In the genomic region with DNA sequence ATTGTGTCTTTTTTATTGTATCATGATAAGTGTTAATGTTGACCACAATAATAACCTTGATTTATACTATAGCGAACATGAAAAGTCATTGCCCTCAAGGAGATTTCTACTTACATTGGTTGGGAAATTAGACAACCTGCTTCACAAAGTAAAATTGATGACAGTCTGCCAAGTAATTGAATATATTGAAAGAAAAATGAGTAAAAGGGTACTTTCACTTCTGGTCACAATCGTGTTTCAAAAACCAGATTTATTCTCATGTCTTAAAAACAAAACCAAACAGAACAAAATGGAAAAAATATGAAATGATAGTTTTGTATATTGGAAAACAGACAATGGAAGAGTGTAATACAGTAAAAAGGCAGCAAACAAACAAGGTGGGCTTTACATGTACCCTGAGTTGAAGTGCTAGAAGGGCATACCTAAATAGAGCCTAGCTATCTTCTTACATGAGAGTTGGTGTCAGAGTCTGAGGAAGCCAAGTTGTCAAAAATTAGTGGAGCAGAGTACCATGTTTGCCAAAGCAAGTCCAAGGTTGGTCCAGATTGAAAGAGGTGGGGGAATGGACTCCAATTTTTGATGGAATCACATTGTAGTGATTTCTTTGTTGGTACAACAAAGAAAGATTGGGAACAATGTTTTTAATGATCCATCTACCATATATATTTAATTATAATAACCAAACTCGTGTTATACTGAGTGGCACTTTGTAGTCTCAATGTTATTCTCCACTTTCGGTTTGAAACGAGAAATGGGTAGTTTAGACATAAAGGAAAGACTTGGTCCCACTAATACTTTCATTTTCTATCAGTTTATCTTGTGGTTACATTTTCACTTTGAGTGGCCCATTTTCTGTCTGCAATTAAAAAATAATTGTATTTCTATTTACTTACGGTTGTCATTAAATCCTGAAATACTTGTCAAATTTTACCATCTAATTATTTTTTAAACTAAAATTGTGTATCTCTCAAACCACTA, we compare ENCODE assay signal across 18 cellular contexts.
DNase-seq lines count a peak whose midpoint lies in the region; ATAC-seq and TF ChIP-seq lines count a peak whose summit lies in the region.
"Had no signal": no experiment of that assay in that cellular context is flagged by ENCODE, and none has a peak within 500 bp of the region (broad histone marks: within the 10 kb centered on the region; RNA-seq: fewer than 3 reads in every experiment).

No MANE protein-coding gene starts in this region.

- no peaks in the 10 kb centered on the region for H3K27me3 Mint-ChIP-seq in neural progenitor cell (ENCODE audit: insufficient read depth, low read depth)

- no peak overlapping the region for H3K4me3 ChIP-seq in neural progenitor cell
- H3K4me3 ChIP-seq: lung, uterus had no signal

- no peaks in the 10 kb centered on the region for H3K27me3 ChIP-seq in neural progenitor cell
- H3K27me3 ChIP-seq: uterus had no signal

- H3K4me3 Mint-ChIP-seq in neural progenitor cell = no peak overlapping the region
- H3K4me3 Mint-ChIP-seq: nephron progenitor cell had no signal

- no peak overlapping the region for H3K4me2 ChIP-seq in neural progenitor cell

- H3K27ac Mint-ChIP-seq in neural progenitor cell = no peak overlapping the region
- H3K27ac Mint-ChIP-seq: activated T-helper 2 cell treated with anti-CD3 and anti-CD28 coated beads, Interferon-gamma antibody, Interleukin-2, Interleukin-4, amounts not matched to agents 10 μg/mL and 5 μg/mL and 100 μg/mL, durations not matched to agents 14 hours and 24 hours and 36 hours; nephron progenitor cell had no signal

- H3K9me3 Mint-ChIP-seq in neural progenitor cell = no peaks in the 10 kb centered on the region
- H3K9me3 Mint-ChIP-seq: activated T-helper 2 cell treated with anti-CD3 and anti-CD28 coated beads, Interferon-gamma antibody, Interleukin-2, Interleukin-4, amounts not matched to agents 10 μg/mL and 5 μg/mL and 100 μg/mL, durations not matched to agents 14 hours and 24 hours and 36 hours; nephron progenitor cell had no signal

- no peaks in the 10 kb centered on the region for H3K36me3 Mint-ChIP-seq in neural progenitor cell

- no peaks in the 10 kb centered on the region for H3K79me2 ChIP-seq in neural progenitor cell (ENCODE audit: low read depth)

- no peak overlapping the region for H3K9ac ChIP-seq in neural progenitor cell

- H2AFZ ChIP-seq in neural progenitor cell (replicated peaks) = no peak overlapping the region

- no peaks in the 10 kb centered on the region for H3K36me3 ChIP-seq in neural progenitor cell
- H3K36me3 ChIP-seq: uterus had no signal

- peak; percentile 84 for ATAC-seq in GM18508 (IDR thresholded peaks at IDR 0.05; ENCODE audit: insufficient read depth, unreplicated experiment)
- ATAC-seq in GM21360 (IDR thresholded peaks at IDR 0.05; ENCODE audit: unreplicated experiment) = peak; percentile 90
- peak; percentile 87 for ATAC-seq in HG02884 (IDR thresholded peaks at IDR 0.05; ENCODE audit: unreplicated experiment)
- ATAC-seq in HG03460 (IDR thresholded peaks at IDR 0.05; ENCODE audit: unreplicated experiment) = peak; percentile 88

- no peaks in the 10 kb centered on the region for H3F3A ChIP-seq in neural progenitor cell (ENCODE audit: low read depth)

- no peaks in the 10 kb centered on the region for H3K4me1 ChIP-seq in neural progenitor cell
- H3K4me1 ChIP-seq: uterus had no signal

- DNase-seq in neural progenitor cell (ENCODE audit: low spot score) = no peak
- DNase-seq in activated naive CD4-positive, alpha-beta T cell treated with anti-CD3 and anti-CD28 coated beads, Interleukin-2, amount 50 U/mL, for 16 hours = no peak
- DNase-seq in NCI-H1694 treated with DMSO at 0.1 percent for 48 hours (lab: John Stamatoyannopoulos, UW) = no peak
- no peak for DNase-seq in NCI-H146 treated with DMSO at 0.1 percent for 48 hours (lab: John Stamatoyannopoulos, UW; ENCODE audit: unreplicated experiment)
- DNase-seq: activated CD4-positive, alpha-beta T cell treated with anti-CD3 and anti-CD28 coated beads, Interleukin-2, amount 50 U/mL, for 4 hours; anterior cingulate cortex; dermis blood vessel endothelial cell; NCI-H2029 treated with DMSO at 0.1 percent for 48 hours; nephron progenitor cell; Right ventricle myocardium superior; T1000; uterus had no signal

- no peak for TF ChIP-seq CTCF in neural progenitor cell (IDR thresholded peaks at IDR 0.05)

- H3K27ac ChIP-seq in neural progenitor cell = no peak overlapping the region
- H3K27ac ChIP-seq: uterus had no signal

- no peaks in the 10 kb centered on the region for H3K9me3 ChIP-seq in neural progenitor cell (ENCODE audit: low read depth)
- H3K9me3 ChIP-seq: uterus had no signal

- H3K4me1 Mint-ChIP-seq in neural progenitor cell = no peaks in the 10 kb centered on the region
- H3K4me1 Mint-ChIP-seq: nephron progenitor cell had no signal

- H4K20me1 ChIP-seq in neural progenitor cell (ENCODE audit: low read depth) = no peaks in the 10 kb centered on the region
